In the genomic region with DNA sequence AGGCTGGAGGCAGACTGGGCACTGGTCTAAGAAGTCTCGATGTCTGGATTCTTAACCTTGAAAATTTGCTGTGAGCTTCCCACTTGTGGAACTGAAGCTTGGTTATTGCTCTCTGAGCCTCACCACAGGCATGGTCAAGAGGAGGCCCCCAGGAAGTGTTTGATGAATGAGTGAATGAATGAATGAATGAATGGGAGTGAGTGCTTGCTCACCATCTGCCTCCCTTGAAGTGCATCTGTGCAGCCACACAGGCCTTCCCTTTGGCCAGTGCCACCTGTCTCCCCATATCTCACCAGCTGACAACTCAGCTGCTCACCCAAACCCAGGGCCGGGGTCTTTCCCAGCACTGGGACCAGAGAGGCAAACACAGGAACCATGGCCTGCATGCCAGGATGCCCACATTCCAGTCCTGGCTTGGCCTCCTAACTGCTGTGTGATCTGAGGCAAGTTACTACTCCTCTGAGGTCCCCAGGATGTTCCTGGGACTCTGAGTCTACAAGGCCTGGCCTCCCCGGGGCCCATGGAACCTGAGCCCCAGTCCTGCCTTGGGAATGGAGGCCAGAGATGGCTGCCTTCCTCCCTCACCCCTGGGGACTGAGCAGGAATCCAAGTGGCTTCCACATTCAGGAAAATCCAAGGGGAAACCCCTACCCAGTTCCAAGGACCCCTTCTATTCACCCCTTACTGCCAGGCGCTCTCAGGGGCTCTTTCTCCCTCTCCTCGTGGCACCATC, we compare ENCODE assay signal across 27 cellular contexts. TPM values are rescaled to one million over a fixed set of nuclear protein-coding genes. Genes with fewer than 3 reads are reported as not detected.
A peak's percentile ranks its signal among the peaks of the same experiment; 100 is the strongest.
DNase-seq lines count a peak whose midpoint lies in the region; ATAC-seq and TF ChIP-seq lines count a peak whose summit lies in the region.
"Had no signal": no experiment of that assay in that cellular context is flagged by ENCODE, and none has a peak within 500 bp of the region (broad histone marks: within the 10 kb centered on the region; RNA-seq: fewer than 3 reads in every experiment).

No MANE protein-coding gene starts in this region.

- H4K20me1 ChIP-seq in BLaER1 (no peaks in the 10 kb centered on the region), IMR-90 (ENCODE audit: insufficient read depth, low read length) (peaks cover 6% of the 10 kb centered on the region; the same call in 1 of the 2 replicates)

- peaks cover 81% of the 10 kb centered on the region for H3K4me1 ChIP-seq in BLaER1
- H3K4me1 ChIP-seq in IMR-90 (ENCODE audit: control insufficient read depth, insufficient read depth, low read length): peaks cover 33% of the 10 kb centered on the region
- peaks cover 16% of the 10 kb centered on the region for H3K4me1 ChIP-seq in endodermal cell (ENCODE audit: control insufficient read depth, insufficient read depth, low read length)
- peaks cover 10 to 67% (median 48%) of the 10 kb centered on the region in 4 donors for H3K4me1 ChIP-seq in stomach
- H3K4me1 ChIP-seq in CD8-positive, alpha-beta memory T cell (ENCODE audit: insufficient read depth, low read length): no peaks in the 10 kb centered on the region
- H3K4me1 ChIP-seq: pancreas had no signal

- no peaks in the 10 kb centered on the region for H3K9me3 ChIP-seq in BLaER1
- no peaks in the 10 kb centered on the region for H3K9me3 ChIP-seq in IMR-90 (ENCODE audit: control insufficient read depth, insufficient read depth, low read length)
- H3K9me3 ChIP-seq in endodermal cell (ENCODE audit: control insufficient read depth, low read length): no peaks in the 10 kb centered on the region
- no peaks in the 10 kb centered on the region for H3K9me3 ChIP-seq in stomach
- H3K9me3 ChIP-seq in CD8-positive, alpha-beta memory T cell (ENCODE audit: low read length): no peaks in the 10 kb centered on the region
- H3K9me3 ChIP-seq: pancreas, right lobe of liver, SJSA1, transverse colon had no signal

- peaks cover 0 to 10% of the 10 kb centered on the region in 2 experiments; a peak in 1 of 4 replicates for H3K79me1 ChIP-seq in IMR-90 (ENCODE audit: low read depth in 1 of 2, low read length in 2 of 2)

- H2BK5ac ChIP-seq in IMR-90 (ENCODE audit: low read depth, low read length, poor library complexity, severe bottlenecking): no peak overlapping the region

- TF ChIP-seq EP300 in stomach (IDR thresholded peaks at IDR 0.05): no peak

- no peak overlapping the region for H3K23ac ChIP-seq in IMR-90 (ENCODE audit: low read depth, low read length)

- no peak for TF ChIP-seq RAD21 in IMR-90 (IDR thresholded peaks at IDR 0.05; ENCODE audit: low read length)

- H3K4ac ChIP-seq in IMR-90 (ENCODE audit: low read depth, low read length): peak overlapping the region; percentile 57

- 0 out of 2 replicates have a peak, but pooled peaks cover 4% of the 10 kb centered on the region for H3K9me1 ChIP-seq in IMR-90 (ENCODE audit: insufficient read depth, low read length)

- POLR2A ChIA-PET in IMR-90 (lab: Charles Lee; ENCODE audit: unreplicated experiment): interaction anchor here (0.6 kb wide), 1 partner anchor 54 kb away, joined by 10 read pairs; no protein-coding TSS in a partner anchor
- POLR2A ChIA-PET in CD8-positive, alpha-beta memory T cell (lab: Charles Lee): no interaction called here

- H4K91ac ChIP-seq in IMR-90 (ENCODE audit: insufficient read depth, low read depth, low read length): peak overlapping the region; percentile 65

- H3K27ac Mint-ChIP-seq in endodermal cell (peak overlapping the region; percentile 59), nephron (peak overlapping the region; percentile 62 to 88 (median 77))
- no peak overlapping the region for H3K27ac Mint-ChIP-seq in CD8-positive, alpha-beta memory T cell
- H3K27ac Mint-ChIP-seq: activated CD8-positive, alpha-beta T cell treated with anti-CD3 and anti-CD28 coated beads, Interleukin-2, amount 10 ng/mL, durations not matched to agents 7 days and 5 days; activated T-cell treated with anti-CD3 and anti-CD28 coated beads, Interleukin-2, amount 50 U/mL, for 24 hours; CD8-positive, alpha-beta T cell; natural killer cell treated with Interleukin-12 subunit alpha and Interleukin-12 subunit beta and Interleukin-15 and Interleukin-18, amount 100 ng/mL, for 72 hours; stimulated activated naive CD8-positive, alpha-beta T cell treated with anti-CD3 and anti-CD28 coated beads, Interleukin-15, Interleukin-2, amounts not matched to agents 100 ng/mL and 50 ng/mL, for 24 hours; T-helper 1 cell treated with Interleukin-12 subunit alpha and Interleukin-12 subunit beta and Interleukin-4 antibody, amounts not matched to agents 30 μg/mL and 1 μg/mL, for 36 hours had no signal

- H2BK15ac ChIP-seq in IMR-90 (ENCODE audit: low read depth, low read length): peak overlapping the region; percentile 85; the same call in 2 of the 3 replicates

- H2AFZ ChIP-seq in IMR-90 (replicated peaks; ENCODE audit: low read length, poor library complexity): no peak overlapping the region
- H2AFZ ChIP-seq: PC-9 had no signal

- no peak overlapping the region; the same call in 1 of the 2 replicates for H3K18ac ChIP-seq in IMR-90 (ENCODE audit: low read depth, low read length)

- in situ Hi-C loops in IMR-90 (cut with MboI; ENCODE audit: low sequenced_read_pairs): loop anchor here (5.0 kb wide), 1 partner anchor 55 kb away; the partner anchor contains the start of gene UNC5B

- CTCF ChIA-PET in IMR-90 (lab: Yijun Ruan, JAX): interaction anchor here (0.6 to 1.0 kb wide), 2 partner anchors 36 to 51 kb away, joined by 3 to 4 read pairs; no protein-coding TSS in a partner anchor
- CTCF ChIA-PET in CD8-positive, alpha-beta memory T cell (lab: Charles Lee): no interaction called here

- no peaks in the 10 kb centered on the region for H3K27me3 ChIP-seq in BLaER1
- H3K27me3 ChIP-seq in IMR-90 (ENCODE audit: control insufficient read depth, insufficient read depth, low read length): no peaks in the 10 kb centered on the region
- H3K27me3 ChIP-seq in endodermal cell (ENCODE audit: control insufficient read depth, insufficient read depth, low read length, poor library complexity, severe bottlenecking): no peaks in the 10 kb centered on the region
- no peaks in the 10 kb centered on the region for H3K27me3 ChIP-seq in stomach
- H3K27me3 ChIP-seq in CD8-positive, alpha-beta memory T cell (ENCODE audit: insufficient read depth, low read length, poor library complexity, severe bottlenecking): no peaks in the 10 kb centered on the region
- H3K27me3 ChIP-seq: pancreas, right lobe of liver, transverse colon had no signal

- H3K4me3 Mint-ChIP-seq in endodermal cell: no peak overlapping the region
- no peak overlapping the region for H3K4me3 Mint-ChIP-seq in nephron
- no peak overlapping the region for H3K4me3 Mint-ChIP-seq in CD8-positive, alpha-beta memory T cell
- H3K4me3 Mint-ChIP-seq: activated CD8-positive, alpha-beta T cell treated with anti-CD3 and anti-CD28 coated beads, Interleukin-2, amount 10 ng/mL, durations not matched to agents 7 days and 5 days; activated T-cell treated with anti-CD3 and anti-CD28 coated beads, Interleukin-2, amount 50 U/mL, for 24 hours; CD8-positive, alpha-beta T cell; natural killer cell treated with Interleukin-12 subunit alpha and Interleukin-12 subunit beta and Interleukin-15 and Interleukin-18, amount 100 ng/mL, for 72 hours; stimulated activated naive CD8-positive, alpha-beta T cell treated with anti-CD3 and anti-CD28 coated beads, Interleukin-15, Interleukin-2, amounts not matched to agents 100 ng/mL and 50 ng/mL, for 24 hours; T-helper 1 cell treated with Interleukin-12 subunit alpha and Interleukin-12 subunit beta and Interleukin-4 antibody, amounts not matched to agents 30 μg/mL and 1 μg/mL, for 36 hours had no signal

- H3K9me3 Mint-ChIP-seq in endodermal cell (no peaks in the 10 kb centered on the region), nephron (no peaks in the 10 kb centered on the region)
- no peaks in the 10 kb centered on the region for H3K9me3 Mint-ChIP-seq in CD8-positive, alpha-beta memory T cell
- H3K9me3 Mint-ChIP-seq: activated T-cell treated with anti-CD3 and anti-CD28 coated beads, Interleukin-2, amount 50 U/mL, for 24 hours; CD8-positive, alpha-beta T cell; natural killer cell treated with Interleukin-12 subunit alpha and Interleukin-12 subunit beta and Interleukin-15 and Interleukin-18, amount 100 ng/mL, for 72 hours; stimulated activated naive CD8-positive, alpha-beta T cell treated with anti-CD3 and anti-CD28 coated beads, Interleukin-15, Interleukin-2, amounts not matched to agents 100 ng/mL and 50 ng/mL, for 24 hours; T-helper 1 cell treated with Interleukin-12 subunit alpha and Interleukin-12 subunit beta and Interleukin-4 antibody, amounts not matched to agents 30 μg/mL and 1 μg/mL, for 36 hours had no signal

- H3K4me3 ChIP-seq in BLaER1: no peak overlapping the region
- no peak overlapping the region for H3K4me3 ChIP-seq in IMR-90 (ENCODE audit: insufficient read depth, low read depth, low read length)
- H3K4me3 ChIP-seq in endodermal cell (ENCODE audit: low read length): no peak overlapping the region
- no peak overlapping the region for H3K4me3 ChIP-seq in stomach
- no peak overlapping the region for H3K4me3 ChIP-seq in CD8-positive, alpha-beta memory T cell (ENCODE audit: low read length)
- H3K4me3 ChIP-seq: pancreas, PC-9, right lobe of liver, SJSA1, transverse colon had no signal

- H3K4me2 ChIP-seq in BLaER1: no peak overlapping the region; the same call in 1 of the 2 replicates
- H3K4me2 ChIP-seq in IMR-90 (ENCODE audit: low read depth, low read length): no peak overlapping the region
- H3K4me2 ChIP-seq: KMS-11, PC-9 had no signal

- dilution Hi-C loops in IMR-90 (cut with HindIII; ENCODE audit: low sequenced_read_pairs, unreplicated experiment): no loop called here

- H2AK9ac ChIP-seq in IMR-90 (replicated peaks; ENCODE audit: low read depth, low read length, poor library complexity): peak overlapping the region; percentile 29

- H3K27ac ChIP-seq in BLaER1 (peak overlapping the region; percentile 80), IMR-90 (ENCODE audit: insufficient read depth, low read length) (no peak overlapping the region), endodermal cell (ENCODE audit: low read depth, low read length) (no peak overlapping the region), stomach (peak overlapping the region in 1 of 5 donors; percentile 76)
- no peak overlapping the region for H3K27ac ChIP-seq in CD8-positive, alpha-beta memory T cell (ENCODE audit: low read depth, low read length)
- H3K27ac ChIP-seq: KMS-11, pancreas, PC-9, right lobe of liver, SJSA1 had no signal

- H2BK120ac ChIP-seq in IMR-90 (ENCODE audit: low read depth, low read length): peak overlapping the region; percentile 89

- intact Hi-C loops in IMR-90 (cut with micrococcal nuclease) (loop anchor here (1.0 to 5.0 kb wide), 2 partner anchors 55 to 340 kb away; partner anchors contain the start of gene UNC5B), stomach (cut with DNase I; ENCODE audit: low total_unique reads) (no loop called here)

- H3K14ac ChIP-seq in IMR-90 (replicated peaks; ENCODE audit: low read depth, low read length): no peak overlapping the region

- no peak overlapping the region for H3K56ac ChIP-seq in IMR-90 (ENCODE audit: extremely low read depth, insufficient read depth, low read length)

- H3K27me3 Mint-ChIP-seq in endodermal cell (ENCODE audit: insufficient read depth) (no peaks in the 10 kb centered on the region), nephron (ENCODE audit: low read depth) (peaks cover 5% of the 10 kb centered on the region)
- H3K27me3 Mint-ChIP-seq in CD8-positive, alpha-beta memory T cell: peaks cover 0 to 2% of the 10 kb centered on the region in 2 donors
- H3K27me3 Mint-ChIP-seq: activated T-cell treated with anti-CD3 and anti-CD28 coated beads, Interleukin-2, amount 50 U/mL, for 24 hours; stimulated activated naive CD8-positive, alpha-beta T cell treated with anti-CD3 and anti-CD28 coated beads, Interleukin-15, Interleukin-2, amounts not matched to agents 100 ng/mL and 50 ng/mL, for 24 hours had no signal

- H3K36me3 ChIP-seq in BLaER1 (no peaks in the 10 kb centered on the region), IMR-90 (ENCODE audit: control insufficient read depth, insufficient read depth, low read length) (no peaks in the 10 kb centered on the region), endodermal cell (ENCODE audit: control insufficient read depth, insufficient read depth, low read length) (no peaks in the 10 kb centered on the region), stomach (no peaks in the 10 kb centered on the region)
- H3K36me3 ChIP-seq in CD8-positive, alpha-beta memory T cell (ENCODE audit: insufficient read depth, low read length): no peaks in the 10 kb centered on the region
- H3K36me3 ChIP-seq: pancreas, right lobe of liver, SJSA1, transverse colon had no signal

- TF ChIP-seq POLR2A in IMR-90 (IDR thresholded peaks at IDR 0.05; ENCODE audit: low read depth, low read length): no peak
- no peak for TF ChIP-seq POLR2A in stomach (IDR thresholded peaks at IDR 0.05)

- H3K36me3 Mint-ChIP-seq in endodermal cell (ENCODE audit: low read depth) (no peaks in the 10 kb centered on the region), nephron (ENCODE audit: low read depth) (no peaks in the 10 kb centered on the region)
- H3K36me3 Mint-ChIP-seq in CD8-positive, alpha-beta memory T cell: no peaks in the 10 kb centered on the region
- H3K36me3 Mint-ChIP-seq: CD8-positive, alpha-beta T cell; natural killer cell treated with Interleukin-12 subunit alpha and Interleukin-12 subunit beta and Interleukin-15 and Interleukin-18, amount 100 ng/mL, for 72 hours had no signal

- H4K8ac ChIP-seq in IMR-90 (ENCODE audit: low read depth in 2 of 2, low read length in 2 of 2): peak overlapping the region in 1 of 2 experiments; percentile 59; a peak in 2 of 4 replicates

- H2AK5ac ChIP-seq in IMR-90 (ENCODE audit: low read depth, low read length): peak overlapping the region; percentile 56; the same call in 1 of the 2 replicates

- DNase-seq in IMR-90 (no peak), endodermal cell (no peak), stomach (no peak), AG08395 (ENCODE audit: low spot score) (no peak)
- DNase-seq in CD8-positive, alpha-beta memory T cell: no peak
- DNase-seq: activated CD8-positive, alpha-beta T cell treated with anti-CD3 and anti-CD28 coated beads, Interleukin-2, amount 10 ng/mL, durations not matched to agents 7 days and 5 days; activated naive CD4-positive, alpha-beta T cell; activated T-cell treated with anti-CD3 and anti-CD28 coated beads, Interleukin-2, amount 50 U/mL, for 24 hours; amniotic stem cell; CD8-positive, alpha-beta T cell; GDM1; MV-4-11; NCI-H2171; NK-92 treated with Interleukin-12 subunit alpha and Interleukin-12 subunit beta, amount 100 ng/mL, for 24 hours; right lobe of liver; stimulated activated CD4-positive, alpha-beta T cell treated with anti-CD3 and anti-CD28 coated beads, Interleukin-15, amount 100 ng/mL, for 24 hours; transverse colon had no signal

- 100% methylated on average over 3 of the region's 5 CpGs; no CpG with 5 or more reads in 1 of the 2 experiments for WGBS in IMR-90 (ENCODE audit: extremely low coverage in 2 of 2, insufficient read length in 1 of 2), 2 experiments
- 84 to 89% methylated on average over 3 to 5 of the region's 5 CpGs for WGBS in endodermal cell (ENCODE audit: insufficient coverage in 1 of 2, insufficient read length in 1 of 2), 2 experiments
- 86 to 95% (median 90%) methylated on average over 5 of the region's 5 CpGs for WGBS in stomach, 5 donors

- peak overlapping the region; percentile 22; the same call in 1 of the 2 replicates for H3K9ac ChIP-seq in BLaER1
- no peak overlapping the region for H3K9ac ChIP-seq in IMR-90 (ENCODE audit: low read depth, low read length)
- no peak overlapping the region for H3K9ac ChIP-seq in endodermal cell (ENCODE audit: extremely low read depth, low read length, poor library complexity, severe bottlenecking)
- H3K9ac ChIP-seq: KMS-11 had no signal

- peak overlapping the region; percentile 75 for H2BK20ac ChIP-seq in IMR-90 (ENCODE audit: low read depth, low read length)

- peaks cover 34% of the 10 kb centered on the region for H3K4me1 Mint-ChIP-seq in endodermal cell
- H3K4me1 Mint-ChIP-seq in nephron: peaks cover 75% of the 10 kb centered on the region
- H3K4me1 Mint-ChIP-seq in CD8-positive, alpha-beta memory T cell: no peaks in the 10 kb centered on the region

- no TSS peak for BruUV-seq in IMR-90 (replicated peaks; lab: Mats Ljungman, UMichigan)

- ATAC-seq in IMR-90 (ENCODE audit: low read depth) (no peak), GM18861 (IDR thresholded peaks at IDR 0.05; ENCODE audit: unreplicated experiment) (no peak)
- ATAC-seq: activated CD8-positive, alpha-beta T cell treated with anti-CD3 and anti-CD28 coated beads, Interleukin-2, amount 10 ng/mL, durations not matched to agents 7 days and 5 days; CD8-positive, alpha-beta T cell; natural killer cell treated with Interleukin-12 subunit alpha and Interleukin-12 subunit beta and Interleukin-15 and Interleukin-18, amount 100 ng/mL, for 72 hours had no signal

- TF ChIP-seq CTCF in IMR-90 (conservative IDR thresholded peaks at IDR 0.05; ENCODE audit: low read depth, low read length) (no peak), endodermal cell (conservative IDR thresholded peaks at IDR 0.05) (no peak), nephron (IDR thresholded peaks at IDR 0.05; ENCODE audit: unreplicated experiment in 3 of 3) (no peak), stomach (IDR thresholded peaks at IDR 0.05) (no peak)

- H4K5ac ChIP-seq in IMR-90 (ENCODE audit: low read depth, low read length): no peak overlapping the region

RNA-seq across cellular contexts. Expression of gene SLC29A3, which starts 51.4 kb away (rescaled TPM):
- total RNA-seq in IMR-90 (2012; rRNA removed): 0.72 and 0.83 TPM in 2 replicates
- polyA plus RNA-seq in IMR-90 (2012; rRNA removed): 3.0 and 3.8 TPM in 2 replicates
- polyA plus RNA-seq in IMR-90 (2012; cell fraction: cytosol; rRNA removed): 0.79 and 3.2 TPM in 2 replicates
- polyA plus RNA-seq in IMR-90 (2012; cell fraction: nucleus; rRNA removed; ENCODE audit: low replicate concordance): 1.6 and 2.4 TPM in 2 replicates
- 10 to 100 TPM; 14.1 to 16.8 TPM for total RNA-seq in endodermal cell
- polyA plus RNA-seq in endodermal cell (2013, experiment 1 of 2): 11.4 TPM
- polyA plus RNA-seq in endodermal cell (2013, experiment 2 of 2): 9.7 TPM
- total RNA-seq in stomach: 10 to 100 TPM in 1 of 5 donors, 1 to 10 TPM in 2, not detected in 2; 2.8 to 23.7 (median 6.4) TPM
- 1 to 10 TPM; 2.9 to 4.8 (median 3.7) TPM for polyA plus RNA-seq in stomach
- total RNA-seq in CD8-positive, alpha-beta memory T cell: 1 to 10 TPM; 6.0 to 8.2 TPM
- polyA plus RNA-seq in CD8-positive, alpha-beta memory T cell: 11.0 TPM

RNA-seq across cellular contexts. Expression of gene UNC5B, which starts 55.3 kb away (rescaled TPM):
- total RNA-seq in IMR-90 (2012; rRNA removed): 1.4 and 1.6 TPM in 2 replicates
- 4.2 and 4.4 TPM in 2 replicates for polyA plus RNA-seq in IMR-90 (2012; rRNA removed)
- polyA plus RNA-seq in IMR-90 (2012; cell fraction: cytosol; rRNA removed): 3.2 and 6.3 TPM in 2 replicates
- 6.9 and 11.9 TPM in 2 replicates for polyA plus RNA-seq in IMR-90 (2012; cell fraction: nucleus; rRNA removed; ENCODE audit: low replicate concordance)
- total RNA-seq in endodermal cell: 10 to 100 TPM in 1 of 2 donors, 1 to 10 TPM in 1; 9.7 to 14.5 TPM
- polyA plus RNA-seq in endodermal cell (2013, experiment 1 of 2): 14.7 TPM
- 13.2 TPM for polyA plus RNA-seq in endodermal cell (2013, experiment 2 of 2)
- 10 to 100 TPM in 2 of 5 donors, 1 to 10 TPM in 3; 5.5 to 42.9 (median 9.4) TPM for total RNA-seq in stomach
- 1 to 10 TPM; 1.4 to 3.9 (median 2.0) TPM for polyA plus RNA-seq in stomach
- total RNA-seq in CD8-positive, alpha-beta memory T cell: under 1 TPM; 0.11 to 0.13 TPM
- 0.06 TPM for polyA plus RNA-seq in CD8-positive, alpha-beta memory T cell

Comparison
In these comparisons a context has a peak if more than half of its experiments do, and no peak if none do; other contexts are left out.
1. H3K27ac Mint-ChIP-seq: peak in endodermal cell (single experiment) and nephron (3 of 3); none in CD8-positive, alpha-beta memory T cell (0 of 8).